ENCODE assay signal across 8 cellular contexts in the genomic region with DNA sequence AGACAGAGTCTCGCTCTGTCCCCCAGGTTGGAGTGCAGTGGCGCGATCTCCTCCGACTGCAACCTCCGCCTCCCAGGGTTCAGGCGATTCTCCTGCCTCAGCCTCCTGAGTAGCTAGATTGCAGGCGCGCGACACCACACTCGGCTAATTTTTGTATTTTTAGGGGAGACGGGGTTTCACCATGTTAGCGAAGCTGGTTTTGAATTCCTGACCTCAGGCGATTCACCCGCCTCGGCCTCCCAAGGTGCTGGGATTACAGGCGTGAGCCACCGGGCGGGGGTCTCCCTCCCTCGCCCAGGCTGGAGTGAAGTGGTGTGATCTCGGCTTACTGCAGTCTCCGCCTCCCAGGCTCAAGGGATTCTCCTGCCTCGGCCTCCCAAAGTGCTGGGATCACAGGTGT. TPM values are rescaled to one million over a fixed set of nuclear protein-coding genes. Genes with fewer than 3 reads are reported as not detected.
DNase-seq lines count a peak whose midpoint lies in the region; ATAC-seq and TF ChIP-seq lines count a peak whose summit lies in the region.
"Not testable (repeated sequence)": the region's sequence is repeated elsewhere in the genome, so short reads cannot be mapped to it uniquely, and the experiment has no call there.

No MANE protein-coding gene starts in this region.

- H4K20me1 ChIP-seq in BLaER1 treated with 17β-estradiol and CSF1 and Interleukin-3, amounts not matched to agents 10 nM and 100 nM, result peaks cover 13 to 56% (median 39%) of the 10 kb centered on the region in 11 experiments; a peak in 17 of 22 replicates

- H3K27ac Mint-ChIP-seq in activated T-cell treated with anti-CD3 and anti-CD28 coated beads, Interleukin-2, amount 50 U/mL, for 72 hours, result peak overlapping the region; percentile 93
- H3K27ac Mint-ChIP-seq in naive thymus-derived CD8-positive, alpha-beta T cell, result peak overlapping the region; percentile 58 to 98 (median 84)
- H3K27ac Mint-ChIP-seq in stimulated activated memory B cell treated with anti-CD40 and anti-IgM and Interleukin-4, amounts not matched to agents 10 μg/mL and 1 μg/mL and 100 μg/mL, for 72 hours, result peak overlapping the region; percentile 87

- not testable (repeated sequence) for TF ChIP-seq CTCF in RWPE1 (conservative IDR thresholded peaks at IDR 0.05; ENCODE audit: low read depth); choroid plexus epithelial cell (conservative IDR thresholded peaks at IDR 0.05; ENCODE audit: low read depth, low read length); left ventricle myocardium inferior (IDR thresholded peaks at IDR 0.05; ENCODE audit: borderline replicate concordance)

- not testable (repeated sequence) for H3K27me3 Mint-ChIP-seq in activated T-cell treated with anti-CD3 and anti-CD28 coated beads, Interleukin-2, amount 50 U/mL, for 72 hours (ENCODE audit: low read depth); naive thymus-derived CD8-positive, alpha-beta T cell; stimulated activated memory B cell treated with anti-CD40 and anti-IgM and Interleukin-4, amounts not matched to agents 10 μg/mL and 1 μg/mL and 100 μg/mL, for 72 hours

- not testable (repeated sequence) for H3K9me3 Mint-ChIP-seq in activated T-cell treated with anti-CD3 and anti-CD28 coated beads, Interleukin-2, amount 50 U/mL, for 72 hours; naive thymus-derived CD8-positive, alpha-beta T cell; stimulated activated memory B cell treated with anti-CD40 and anti-IgM and Interleukin-4, amounts not matched to agents 10 μg/mL and 1 μg/mL and 100 μg/mL, for 72 hours

- H3K4me3 Mint-ChIP-seq in activated T-cell treated with anti-CD3 and anti-CD28 coated beads, Interleukin-2, amount 50 U/mL, for 72 hours, result peak overlapping the region; percentile 85 to 95
- H3K4me3 Mint-ChIP-seq in naive thymus-derived CD8-positive, alpha-beta T cell, result peak overlapping the region; percentile 88 to 99 (median 96)
- peak overlapping the region; percentile 85 for H3K4me3 Mint-ChIP-seq in stimulated activated memory B cell treated with anti-CD40 and anti-IgM and Interleukin-4, amounts not matched to agents 10 μg/mL and 1 μg/mL and 100 μg/mL, for 72 hours

- peaks cover 54% of the 10 kb centered on the region for H3K4me1 Mint-ChIP-seq in activated T-cell treated with anti-CD3 and anti-CD28 coated beads, Interleukin-2, amount 50 U/mL, for 72 hours (ENCODE audit: low read depth)
- peaks cover 23 to 61% (median 51%) of the 10 kb centered on the region in 4 donors for H3K4me1 Mint-ChIP-seq in naive thymus-derived CD8-positive, alpha-beta T cell
- peaks cover 43% of the 10 kb centered on the region for H3K4me1 Mint-ChIP-seq in stimulated activated memory B cell treated with anti-CD40 and anti-IgM and Interleukin-4, amounts not matched to agents 10 μg/mL and 1 μg/mL and 100 μg/mL, for 72 hours

- peak overlapping the region; percentile 87 to 98 (median 94) for H3K9ac ChIP-seq in BLaER1 treated with 17β-estradiol and CSF1 and Interleukin-3, amounts not matched to agents 10 nM and 100 nM
- not testable (repeated sequence) for H3K9ac ChIP-seq in HUES48 (ENCODE audit: low read depth, low read length)

- POLR2A ChIA-PET in RWPE1 (lab: Yijun Ruan, JAX; ENCODE audit: low non-redundant PET), result not testable (repeated sequence)
- POLR2A ChIA-PET in naive thymus-derived CD8-positive, alpha-beta T cell (lab: Charles Lee), result interaction anchor here (8.1 kb wide), 1 partner anchor 14 kb away, joined by 98 read pairs; a partner anchor contains a TSS

- peaks cover 34 to 43% (median 39%) of the 10 kb centered on the region in 10 experiments for H3K4me1 ChIP-seq in BLaER1 treated with 17β-estradiol and CSF1 and Interleukin-3, amounts not matched to agents 10 nM and 100 nM
- H3K4me1 ChIP-seq in HUES48 (ENCODE audit: control insufficient read depth, insufficient read depth, low read length), result peaks cover 13% of the 10 kb centered on the region
- H3K4me1 ChIP-seq in left ventricle myocardium inferior, result peaks cover 48% of the 10 kb centered on the region

- H3K27ac ChIP-seq in BLaER1 treated with 17β-estradiol and CSF1 and Interleukin-3, amounts not matched to agents 10 nM and 100 nM, result peak overlapping the region in 10 of 11 experiments; percentile 88 to 98 (median 94); a peak in 20 of 22 replicates
- H3K27ac ChIP-seq in HUES48 (ENCODE audit: low read depth, low read length), result not testable (repeated sequence)
- H3K27ac ChIP-seq in RWPE1, result peak overlapping the region; percentile 29; the same call in 1 of the 2 replicates
- H3K27ac ChIP-seq in left ventricle myocardium inferior (replicated peaks), result peak overlapping the region; percentile 97

- intact Hi-C loops in left ventricle myocardium inferior (cut with micrococcal nuclease), result not testable (repeated sequence)

- CTCF ChIA-PET in RWPE1 (lab: Yijun Ruan, JAX), result not testable (repeated sequence)

- not testable (repeated sequence) for ATAC-seq in activated T-cell treated with anti-CD3 and anti-CD28 coated beads, Interleukin-2, amount 50 U/mL, for 72 hours (replicated peaks in 1 of 2); naive thymus-derived CD8-positive, alpha-beta T cell; stimulated activated memory B cell treated with anti-CD40 and anti-IgM and Interleukin-4, amounts not matched to agents 10 μg/mL and 1 μg/mL and 100 μg/mL, for 72 hours

- not testable (repeated sequence) for DNase-seq in RWPE1 (ENCODE audit: low spot score); activated T-cell treated with anti-CD3 and anti-CD28 coated beads, Interleukin-2, amount 50 U/mL, for 72 hours; choroid plexus epithelial cell (ENCODE audit: low read depth); left ventricle myocardium inferior; naive thymus-derived CD8-positive, alpha-beta T cell

- peak overlapping the region; percentile 79 to 96 (median 86) for H3K4me3 ChIP-seq in BLaER1 treated with 17β-estradiol and CSF1 and Interleukin-3, amounts not matched to agents 10 nM and 100 nM
- H3K4me3 ChIP-seq in HUES48 (ENCODE audit: low read depth, low read length) (peak overlapping the region; percentile 75), choroid plexus epithelial cell (ENCODE audit: low read depth, low read length) (peak overlapping the region; percentile 83), left ventricle myocardium inferior (peak overlapping the region; percentile 96)

- H3K27me3 ChIP-seq in BLaER1 treated with 17β-estradiol and CSF1 and Interleukin-3, amounts not matched to agents 10 nM and 100 nM; HUES48 (ENCODE audit: control insufficient read depth, insufficient read depth, low read length); left ventricle myocardium inferior (ENCODE audit: low read depth): not testable (repeated sequence)

- peaks cover 20 to 39% (median 35%) of the 10 kb centered on the region in 11 experiments; a peak in 21 of 22 replicates for H3K36me3 ChIP-seq in BLaER1 treated with 17β-estradiol and CSF1 and Interleukin-3, amounts not matched to agents 10 nM and 100 nM
- peaks cover 16% of the 10 kb centered on the region for H3K36me3 ChIP-seq in HUES48 (ENCODE audit: control insufficient read depth, insufficient read depth, low read length)
- not testable (repeated sequence) for H3K36me3 ChIP-seq in left ventricle myocardium inferior

- not testable (repeated sequence) for H3K9me3 ChIP-seq in BLaER1 treated with 17β-estradiol and CSF1 and Interleukin-3, amounts not matched to agents 10 nM and 100 nM (replicated peaks in 1 of 11); HUES48 (ENCODE audit: control insufficient read depth, insufficient read depth, low read length); left ventricle myocardium inferior (replicated peaks)

- H3K4me2 ChIP-seq in BLaER1 treated with 17β-estradiol and CSF1 and Interleukin-3, amounts not matched to agents 10 nM and 100 nM, result peak overlapping the region; percentile 88 to 100 (median 95)

- H3K36me3 Mint-ChIP-seq in activated T-cell treated with anti-CD3 and anti-CD28 coated beads, Interleukin-2, amount 50 U/mL, for 72 hours (ENCODE audit: insufficient read depth in 2 of 2), result not testable (repeated sequence)
- peaks cover 6 to 21% (median 8%) of the 10 kb centered on the region in 3 donors for H3K36me3 Mint-ChIP-seq in naive thymus-derived CD8-positive, alpha-beta T cell
- peaks cover 10% of the 10 kb centered on the region for H3K36me3 Mint-ChIP-seq in stimulated activated memory B cell treated with anti-CD40 and anti-IgM and Interleukin-4, amounts not matched to agents 10 μg/mL and 1 μg/mL and 100 μg/mL, for 72 hours

RNA-seq across cellular contexts. Expression of a gene that starts 1.5 kb away (rescaled TPM):
- 10 to 100 TPM; 28.8 to 29.7 TPM for total RNA-seq in activated T-cell treated with anti-CD3 and anti-CD28 coated beads, Interleukin-2, amount 50 U/mL, for 72 hours
- total RNA-seq in left ventricle myocardium inferior, result 13.9 TPM
- 10 to 100 TPM; 50.6 to 51.2 TPM for total RNA-seq in naive thymus-derived CD8-positive, alpha-beta T cell
- 1 to 10 TPM; 5.3 to 6.6 (median 5.4) TPM for polyA plus RNA-seq in naive thymus-derived CD8-positive, alpha-beta T cell

RNA-seq across cellular contexts. Expression of a gene that starts 12.7 kb away (rescaled TPM):
- 10 to 100 TPM; 18.6 to 21.4 TPM for total RNA-seq in activated T-cell treated with anti-CD3 and anti-CD28 coated beads, Interleukin-2, amount 50 U/mL, for 72 hours
- 38.4 TPM for total RNA-seq in left ventricle myocardium inferior
- total RNA-seq in naive thymus-derived CD8-positive, alpha-beta T cell, result 10 to 100 TPM; 20.0 to 20.8 TPM
- 1 to 10 TPM; 2.6 to 5.5 (median 3.8) TPM for polyA plus RNA-seq in naive thymus-derived CD8-positive, alpha-beta T cell
